ENCODE assay signal across 9 cellular contexts in genomic region chr3:45226206-45226915, GRCh38. TPM values are rescaled to one million over a fixed set of nuclear protein-coding genes. Genes with fewer than 3 reads are reported as not detected.
DNase-seq lines count a peak whose midpoint lies in the region; ATAC-seq and TF ChIP-seq lines count a peak whose summit lies in the region.
"Had no signal": no experiment of that assay in that cellular context is flagged by ENCODE, and none has a peak within 500 bp of the region (broad histone marks: within the 10 kb centered on the region; RNA-seq: fewer than 3 reads in every experiment).

Gene TMEM158, minus strand, starts transcription at chr3:45226287. Its CDS starts 260 bp downstream, at chr3:45226027.

- DNase-seq in CD8-positive, alpha-beta T cell, result peak; percentile 8 to 70 (median 63)
- no peak for DNase-seq in Jurkat, Clone E6-1 (ENCODE audit: low read depth, low spot score)
- DNase-seq in UCSD-AML1 (lab: John Stamatoyannopoulos, UW; ENCODE audit: unreplicated experiment) (peak; percentile 80), brain microvascular endothelial cell (peak; percentile 44)

- H3K9ac ChIP-seq in iPS-20b (ENCODE audit: low read depth, low read length) (peak within 1 kb of the TSS; percentile 57; the same call in 1 of the 2 replicates), skeletal muscle satellite cell (ENCODE audit: low read depth, low read length) (peak within 1 kb of the TSS; percentile 63)

- H3K36me3 ChIP-seq in CD8-positive, alpha-beta T cell (ENCODE audit: insufficient read depth, low read length), result no peaks in the 10 kb centered on the region
- H3K36me3 ChIP-seq in brain microvascular endothelial cell (replicated peaks) (no peaks in the 10 kb centered on the region), iPS-20b (ENCODE audit: insufficient read depth, low read depth, low read length) (no peaks in the 10 kb centered on the region), skeletal muscle satellite cell (ENCODE audit: insufficient read depth, low read length) (no peaks in the 10 kb centered on the region)

- CTCF ChIA-PET in CD8-positive, alpha-beta T cell (lab: Charles Lee), result interaction anchor here (2.2 to 3.3 kb wide), 2 partner anchors 15 to 185 kb away, joined by 9 to 11 read pairs; no protein-coding TSS in a partner anchor

- peaks cover 11% of the 10 kb centered on the region for H3K4me1 Mint-ChIP-seq in CD8-positive, alpha-beta T cell (ENCODE audit: low read depth)

- peak within 1 kb of the TSS; percentile 93 for H3K4me2 ChIP-seq in skeletal muscle satellite cell (ENCODE audit: low read length)

- peak within 1 kb of the TSS; percentile 75 for H3K4me3 Mint-ChIP-seq in CD8-positive, alpha-beta T cell

- TF ChIP-seq CTCF in CD8-positive, alpha-beta T cell (IDR thresholded peaks at IDR 0.05), result no peak
- no peak for TF ChIP-seq CTCF in brain microvascular endothelial cell (IDR thresholded peaks at IDR 0.05; ENCODE audit: low read depth, low read length, missing control alignments)

- POLR2A ChIA-PET in CD8-positive, alpha-beta T cell (lab: Charles Lee), result no interaction called here

- no peaks in the 10 kb centered on the region for H3K9me3 Mint-ChIP-seq in CD8-positive, alpha-beta T cell

- H3K9me3 ChIP-seq in CD8-positive, alpha-beta T cell (ENCODE audit: low read length), result no peaks in the 10 kb centered on the region
- H3K9me3 ChIP-seq in iPS-20b (ENCODE audit: insufficient read depth, low read depth, low read length) (no peaks in the 10 kb centered on the region), skeletal muscle satellite cell (replicated peaks; ENCODE audit: low read length) (no peaks in the 10 kb centered on the region)

- peaks cover 8% of the 10 kb centered on the region for H3K4me1 ChIP-seq in CD8-positive, alpha-beta T cell (ENCODE audit: insufficient read depth, low read length)
- H3K4me1 ChIP-seq in iPS-20b (ENCODE audit: insufficient read depth, low read length) (peaks cover 18% of the 10 kb centered on the region; the same call in 1 of the 2 replicates), skeletal muscle satellite cell (ENCODE audit: control insufficient read depth, insufficient read depth, low read length) (peaks cover 11% of the 10 kb centered on the region)

- H3K27ac Mint-ChIP-seq in CD8-positive, alpha-beta T cell, result no peak within 1 kb of the TSS

- no peak within 1 kb of the TSS for H3K27ac ChIP-seq in CD8-positive, alpha-beta T cell (ENCODE audit: low read depth, low read length)
- H3K27ac ChIP-seq in brain microvascular endothelial cell (no peak within 1 kb of the TSS), iPS-20b (ENCODE audit: low read length) (no peak within 1 kb of the TSS)

- in situ Hi-C loops in brain microvascular endothelial cell (cut with HindIII; ENCODE audit: low pct_ligation_motif_present, low sequenced_read_pairs), result no loop called here

- H3K27me3 ChIP-seq in CD8-positive, alpha-beta T cell (ENCODE audit: insufficient read depth, low read length), result peaks cover 22% of the 10 kb centered on the region
- H3K27me3 ChIP-seq in brain microvascular endothelial cell (replicated peaks) (peaks cover 4% of the 10 kb centered on the region), iPS-20b (ENCODE audit: insufficient read depth, low read length) (peaks cover 35% of the 10 kb centered on the region), skeletal muscle satellite cell (ENCODE audit: control insufficient read depth, insufficient read depth, low read length) (peaks cover 24% of the 10 kb centered on the region)

- peak; percentile 87 for ATAC-seq in CD8-positive, alpha-beta T cell
- ATAC-seq in GM21390 (IDR thresholded peaks at IDR 0.05; ENCODE audit: unreplicated experiment) (peak; percentile 77), GM18873 (IDR thresholded peaks at IDR 0.05; ENCODE audit: low FRiP score, unreplicated experiment) (no peak)

- intact Hi-C loops in CD8-positive, alpha-beta T cell (cut with DNase I, micrococcal nuclease), result loop anchor here in 1 of 2 experiments (5.0 kb wide), 1 partner anchor 1326 kb away; no protein-coding TSS in a partner anchor

- H3K27me3 Mint-ChIP-seq in CD8-positive, alpha-beta T cell (ENCODE audit: low read depth), result peaks cover 62% of the 10 kb centered on the region

- no peaks in the 10 kb centered on the region for H3K36me3 Mint-ChIP-seq in CD8-positive, alpha-beta T cell

- H3K4me3 ChIP-seq in CD8-positive, alpha-beta T cell (ENCODE audit: low read depth, low read length), result no peak within 1 kb of the TSS
- peak within 1 kb of the TSS; percentile 32 for H3K4me3 ChIP-seq in Jurkat, Clone E6-1 (ENCODE audit: low read length)
- H3K4me3 ChIP-seq in brain microvascular endothelial cell (ENCODE audit: low read depth, low read length), result peak within 1 kb of the TSS; percentile 66
- H3K4me3 ChIP-seq in iPS-20b (ENCODE audit: low read length), result peak within 1 kb of the TSS; percentile 83
- H3K4me3 ChIP-seq in skeletal muscle satellite cell (ENCODE audit: low read length), result peak within 1 kb of the TSS; percentile 74

RNA-seq across cellular contexts. Expression of gene TMEM158, which starts in this region (rescaled TPM):
- total RNA-seq in CD8-positive, alpha-beta T cell, result not detected
- polyA plus RNA-seq in Jurkat, Clone E6-1 (2012; ENCODE audit: insufficient read depth, insufficient read length), result not detected
- total RNA-seq in skeletal muscle satellite cell (2012; rRNA removed), result 8.6 and 23.6 TPM in 2 replicates
- total RNA-seq: T-helper 1 cell treated with Interleukin-12 subunit alpha and Interleukin-12 subunit beta and Interleukin-4 antibody, amounts not matched to agents 30 ng/mL and 1 ng/mL, for 36 hours had no signal

Comparison
In these comparisons a context has a peak if more than half of its experiments do, and no peak if none do; other contexts are left out.
1. Peak in DNase-seq and ATAC-seq in CD8-positive, alpha-beta T cell; RNA of the gene not detected or under 1 TPM.